ENCODE assay signal across 1 cellular context in the genomic region with DNA sequence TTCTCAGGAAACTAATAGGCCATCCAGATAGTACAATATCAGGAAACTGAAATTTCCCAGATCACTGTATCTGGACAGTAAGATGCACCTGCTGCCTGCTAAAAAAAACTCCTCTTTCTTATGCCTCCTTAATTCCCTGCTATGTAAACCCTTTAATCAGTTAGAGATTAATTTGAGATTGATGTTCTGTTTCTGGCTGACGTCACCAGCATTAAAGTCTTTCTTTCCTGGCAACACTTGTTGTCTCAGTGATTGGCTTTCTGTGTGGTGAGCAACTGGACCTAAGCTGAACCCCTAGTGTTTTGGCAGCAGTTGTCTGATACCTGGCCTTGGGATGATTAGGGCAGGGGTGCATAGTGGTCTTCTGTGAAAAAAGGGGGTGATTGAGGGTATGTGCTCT.
TF ChIP-seq lines count a peak whose summit lies in the region.

No MANE protein-coding gene starts in this region.

TF ChIP-seq in K562, 482 proteins besides CTCF, POLR2A, EP300 and RAD21 (continued from another document):
- TF ChIP-seq, protein P1, sequence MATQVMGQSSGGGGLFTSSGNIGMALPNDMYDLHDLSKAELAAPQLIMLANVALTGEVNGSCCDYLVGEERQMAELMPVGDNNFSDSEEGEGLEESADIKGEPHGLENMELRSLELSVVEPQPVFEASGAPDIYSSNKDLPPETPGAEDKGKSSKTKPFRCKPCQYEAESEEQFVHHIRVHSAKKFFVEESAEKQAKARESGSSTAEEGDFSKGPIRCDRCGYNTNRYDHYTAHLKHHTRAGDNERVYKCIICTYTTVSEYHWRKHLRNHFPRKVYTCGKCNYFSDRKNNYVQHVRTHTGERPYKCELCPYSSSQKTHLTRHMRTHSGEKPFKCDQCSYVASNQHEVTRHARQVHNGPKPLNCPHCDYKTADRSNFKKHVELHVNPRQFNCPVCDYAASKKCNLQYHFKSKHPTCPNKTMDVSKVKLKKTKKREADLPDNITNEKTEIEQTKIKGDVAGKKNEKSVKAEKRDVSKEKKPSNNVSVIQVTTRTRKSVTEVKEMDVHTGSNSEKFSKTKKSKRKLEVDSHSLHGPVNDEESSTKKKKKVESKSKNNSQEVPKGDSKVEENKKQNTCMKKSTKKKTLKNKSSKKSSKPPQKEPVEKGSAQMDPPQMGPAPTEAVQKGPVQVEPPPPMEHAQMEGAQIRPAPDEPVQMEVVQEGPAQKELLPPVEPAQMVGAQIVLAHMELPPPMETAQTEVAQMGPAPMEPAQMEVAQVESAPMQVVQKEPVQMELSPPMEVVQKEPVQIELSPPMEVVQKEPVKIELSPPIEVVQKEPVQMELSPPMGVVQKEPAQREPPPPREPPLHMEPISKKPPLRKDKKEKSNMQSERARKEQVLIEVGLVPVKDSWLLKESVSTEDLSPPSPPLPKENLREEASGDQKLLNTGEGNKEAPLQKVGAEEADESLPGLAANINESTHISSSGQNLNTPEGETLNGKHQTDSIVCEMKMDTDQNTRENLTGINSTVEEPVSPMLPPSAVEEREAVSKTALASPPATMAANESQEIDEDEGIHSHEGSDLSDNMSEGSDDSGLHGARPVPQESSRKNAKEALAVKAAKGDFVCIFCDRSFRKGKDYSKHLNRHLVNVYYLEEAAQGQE (CRISPR knock-in tag; IDR thresholded peaks at IDR 0.05; ENCODE audit: low read depth): no peak
- TF ChIP-seq E2F3 (CRISPR knock-in tag; IDR thresholded peaks at IDR 0.05): no peak
- no peak for TF ChIP-seq NCOA1 (IDR thresholded peaks at IDR 0.05; ENCODE audit: low read depth)
- TF ChIP-seq YBX1 (IDR thresholded peaks at IDR 0.05): no peak
- TF ChIP-seq MTA3 (IDR thresholded peaks at IDR 0.05; ENCODE audit: borderline replicate concordance): no peak
- TF ChIP-seq, protein P2, sequence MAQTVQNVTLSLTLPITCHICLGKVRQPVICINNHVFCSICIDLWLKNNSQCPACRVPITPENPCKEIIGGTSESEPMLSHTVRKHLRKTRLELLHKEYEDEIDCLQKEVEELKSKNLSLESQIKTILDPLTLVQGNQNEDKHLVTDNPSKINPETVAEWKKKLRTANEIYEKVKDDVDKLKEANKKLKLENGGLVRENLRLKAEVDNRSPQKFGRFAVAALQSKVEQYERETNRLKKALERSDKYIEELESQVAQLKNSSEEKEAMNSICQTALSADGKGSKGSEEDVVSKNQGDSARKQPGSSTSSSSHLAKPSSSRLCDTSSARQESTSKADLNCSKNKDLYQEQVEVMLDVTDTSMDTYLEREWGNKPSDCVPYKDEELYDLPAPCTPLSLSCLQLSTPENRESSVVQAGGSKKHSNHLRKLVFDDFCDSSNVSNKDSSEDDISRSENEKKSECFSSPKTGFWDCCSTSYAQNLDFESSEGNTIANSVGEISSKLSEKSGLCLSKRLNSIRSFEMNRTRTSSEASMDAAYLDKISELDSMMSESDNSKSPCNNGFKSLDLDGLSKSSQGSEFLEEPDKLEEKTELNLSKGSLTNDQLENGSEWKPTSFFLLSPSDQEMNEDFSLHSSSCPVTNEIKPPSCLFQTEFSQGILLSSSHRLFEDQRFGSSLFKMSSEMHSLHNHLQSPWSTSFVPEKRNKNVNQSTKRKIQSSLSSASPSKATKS (CRISPR knock-in tag; IDR thresholded peaks at IDR 0.05): no peak
- no peak for TF ChIP-seq NFATC3 (IDR thresholded peaks at IDR 0.05)
- no peak for TF ChIP-seq BRF1 (IDR thresholded peaks at IDR 0.05; ENCODE audit: borderline replicate concordance, extremely low read depth, insufficient read length)
- TF ChIP-seq GABPB1 (CRISPR knock-in tag; IDR thresholded peaks at IDR 0.05): no peak
- no peak for TF ChIP-seq POLR2AphosphoS5 (IDR thresholded peaks at IDR 0.05; ENCODE audit: control insufficient read depth, insufficient read depth, low read depth, low read length)
- no peak for TF ChIP-seq CREBBP (IDR thresholded peaks at IDR 0.05; ENCODE audit: low read depth, low read length)
- no peak for TF ChIP-seq ZNF23 (CRISPR knock-in tag; IDR thresholded peaks at IDR 0.05)
- TF ChIP-seq, protein P3, sequence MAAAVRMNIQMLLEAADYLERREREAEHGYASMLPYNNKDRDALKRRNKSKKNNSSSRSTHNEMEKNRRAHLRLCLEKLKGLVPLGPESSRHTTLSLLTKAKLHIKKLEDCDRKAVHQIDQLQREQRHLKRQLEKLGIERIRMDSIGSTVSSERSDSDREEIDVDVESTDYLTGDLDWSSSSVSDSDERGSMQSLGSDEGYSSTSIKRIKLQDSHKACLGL (CRISPR knock-in tag; IDR thresholded peaks at IDR 0.05; ENCODE audit: borderline replicate concordance, poor library complexity, severe bottlenecking): no peak
- no peak for TF ChIP-seq MCM3 (IDR thresholded peaks at IDR 0.05)
- no peak for TF ChIP-seq ZSCAN32 (CRISPR knock-in tag; IDR thresholded peaks at IDR 0.05)
- TF ChIP-seq, protein P4, sequence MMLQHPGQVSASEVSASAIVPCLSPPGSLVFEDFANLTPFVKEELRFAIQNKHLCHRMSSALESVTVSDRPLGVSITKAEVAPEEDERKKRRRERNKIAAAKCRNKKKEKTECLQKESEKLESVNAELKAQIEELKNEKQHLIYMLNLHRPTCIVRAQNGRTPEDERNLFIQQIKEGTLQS (IDR thresholded peaks at IDR 0.05): peak; percentile 57
- TF ChIP-seq, protein P4 (CRISPR knock-in tag; conservative IDR thresholded peaks at IDR 0.05): no peak
- TF ChIP-seq JUND (IDR thresholded peaks at IDR 0.05; ENCODE audit: borderline replicate concordance, low read depth, low read length): no peak
- TF ChIP-seq JUND (tag; IDR thresholded peaks at IDR 0.05; ENCODE audit: borderline replicate concordance, low read depth, low read length): peak; percentile 50; the same call in 1 of the 3 replicates
- TF ChIP-seq ETV6 (IDR thresholded peaks at IDR 0.05; ENCODE audit: borderline replicate concordance in 1 of 2, low read depth in 2 of 2, low read length in 1 of 2): no peak
- TF ChIP-seq ETV6 (CRISPR knock-in tag; IDR thresholded peaks at IDR 0.05; ENCODE audit: borderline replicate concordance): no peak
